In the genomic region with DNA sequence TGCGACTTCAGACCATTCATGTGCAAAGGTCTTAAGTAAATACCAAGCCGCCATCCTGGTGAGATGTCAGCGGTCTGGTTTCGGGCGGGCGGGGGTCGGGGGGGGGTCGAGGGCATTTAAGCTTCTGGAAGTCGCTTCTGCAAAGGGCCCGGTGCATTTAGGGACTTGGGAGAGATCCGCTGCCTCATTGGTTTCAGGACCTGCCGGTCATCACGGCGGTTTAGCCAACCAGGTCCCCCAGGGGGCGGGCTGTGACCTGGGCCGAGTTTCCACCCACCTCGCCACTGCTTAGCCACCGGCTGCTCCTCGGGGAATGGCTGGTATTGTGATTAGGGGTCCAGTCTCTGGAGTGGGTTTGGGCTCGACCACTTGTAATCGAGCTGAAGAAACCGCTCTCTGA, we compare ENCODE assay signal across 8 cellular contexts. TPM values are rescaled to one million over a fixed set of nuclear protein-coding genes. Genes with fewer than 3 reads are reported as not detected.
DNase-seq lines count a peak whose midpoint lies in the region; ATAC-seq, FAIRE-seq and TF ChIP-seq lines count a peak whose summit lies in the region.

No MANE protein-coding gene starts in this region.

- peaks cover 16% of the 10 kb centered on the region for H3K36me3 Mint-ChIP-seq in stimulated activated memory B cell treated with anti-CD40 and anti-IgM and Interleukin-4, amounts not matched to agents 10 μg/mL and 1 μg/mL and 100 μg/mL, for 72 hours

- peak; percentile 37 for ATAC-seq in stimulated activated memory B cell treated with anti-CD40 and anti-IgM and Interleukin-4, amounts not matched to agents 10 μg/mL and 1 μg/mL and 100 μg/mL, for 72 hours
- ATAC-seq in HG02571 (IDR thresholded peaks at IDR 0.05; ENCODE audit: unreplicated experiment) (no peak), HG03565 (IDR thresholded peaks at IDR 0.05; ENCODE audit: unreplicated experiment) (no peak)

- H3K4me3 ChIP-seq in astrocyte of the cerebellum (ENCODE audit: low read depth, low read length) = no peak overlapping the region

- H3K27me3 Mint-ChIP-seq in stimulated activated memory B cell treated with anti-CD40 and anti-IgM and Interleukin-4, amounts not matched to agents 10 μg/mL and 1 μg/mL and 100 μg/mL, for 72 hours = no peaks in the 10 kb centered on the region

- no peak overlapping the region for H3K27ac Mint-ChIP-seq in stimulated activated memory B cell treated with anti-CD40 and anti-IgM and Interleukin-4, amounts not matched to agents 10 μg/mL and 1 μg/mL and 100 μg/mL, for 72 hours

- TF ChIP-seq CTCF in astrocyte of the cerebellum (IDR thresholded peaks at IDR 0.05; ENCODE audit: low read depth, low read length, missing control alignments) = no peak

- no peak for TF ChIP-seq POLR2A in GM12892 (IDR thresholded peaks at IDR 0.05; ENCODE audit: low read depth, low read length)

- DNase-seq in GM12892 (ENCODE audit: insufficient read length) (peak; percentile 88), NCI-H510A (lab: John Stamatoyannopoulos, UW) (peak; percentile 52), astrocyte of the cerebellum (ENCODE audit: low read depth) (peak; percentile 79), islet precursor cell (peak; percentile 93), NCI-H748 treated with DMSO at 0.1 percent for 48 hours (lab: John Stamatoyannopoulos, UW) (no peak)

- no peaks in the 10 kb centered on the region for H3K9me3 Mint-ChIP-seq in stimulated activated memory B cell treated with anti-CD40 and anti-IgM and Interleukin-4, amounts not matched to agents 10 μg/mL and 1 μg/mL and 100 μg/mL, for 72 hours

- peaks cover 11% of the 10 kb centered on the region for H3K4me1 Mint-ChIP-seq in stimulated activated memory B cell treated with anti-CD40 and anti-IgM and Interleukin-4, amounts not matched to agents 10 μg/mL and 1 μg/mL and 100 μg/mL, for 72 hours

- peak; percentile 79 for FAIRE-seq in GM12892 (lab: Jason Lieb, UNC)

- H3K4me3 Mint-ChIP-seq in stimulated activated memory B cell treated with anti-CD40 and anti-IgM and Interleukin-4, amounts not matched to agents 10 μg/mL and 1 μg/mL and 100 μg/mL, for 72 hours = no peak overlapping the region

- in situ Hi-C loops in astrocyte of the cerebellum (cut with HindIII; ENCODE audit: low sequenced_read_pairs) = no loop called here

RNA-seq across cellular contexts. Expression of gene ANKLE1, which starts 7.8 kb away (rescaled TPM):
- polyA plus RNA-seq in GM12892 (2012; ENCODE audit: missing spikeins) = 6.0 TPM

RNA-seq across cellular contexts. Expression of gene ABHD8, which starts 13.7 kb away (rescaled TPM):
- 1.2 TPM for polyA plus RNA-seq in GM12892 (2012; ENCODE audit: missing spikeins)

RNA-seq across cellular contexts. Expression of gene MRPL34, which starts 16.2 kb away (rescaled TPM):
- 50.8 TPM for polyA plus RNA-seq in GM12892 (2012; ENCODE audit: missing spikeins)

RNA-seq across cellular contexts. Expression of gene DDA1, which starts 19.9 kb away (rescaled TPM):
- 33.6 TPM for polyA plus RNA-seq in GM12892 (2012; ENCODE audit: missing spikeins)

RNA-seq across cellular contexts. Expression of gene BABAM1, which starts 22.2 kb away (rescaled TPM):
- polyA plus RNA-seq in GM12892 (2012; ENCODE audit: missing spikeins) = 68.5 TPM
